27 cellular contexts compared by ENCODE assay signal in the genomic region with DNA sequence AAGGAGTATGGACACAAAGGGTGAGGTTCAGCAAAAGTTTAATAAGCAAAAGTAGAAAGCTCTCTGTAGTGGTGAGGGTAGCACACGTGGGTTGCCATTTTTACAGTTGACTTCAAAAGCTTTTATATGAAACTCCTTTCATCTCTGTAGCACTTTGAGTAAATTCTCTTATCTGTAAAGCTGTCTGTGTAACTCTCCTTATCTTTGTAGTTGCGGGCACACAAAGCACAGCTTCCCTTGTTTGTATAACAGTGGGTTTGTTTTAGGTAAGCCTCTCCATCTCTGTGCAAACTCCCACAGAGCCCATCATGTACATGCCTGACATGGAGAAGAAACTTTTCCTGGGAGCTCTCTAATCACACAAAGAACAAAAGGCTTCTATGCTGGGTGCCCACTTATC.
"Had no signal": no experiment of that assay in that cellular context is flagged by ENCODE, and none has a peak within 500 bp of the region (broad histone marks: within the 10 kb centered on the region; RNA-seq: fewer than 3 reads in every experiment).

No MANE protein-coding gene starts in this region.

- H3K27me3 ChIP-seq: stomach, tibial artery, upper lobe of right lung had no signal

- H3K27ac Mint-ChIP-seq: activated naive CD4-positive, alpha-beta T cell treated with anti-CD3 and anti-CD28 coated beads, Interleukin-2, amount 50 U/mL, for 72 hours; activated T-cell treated with anti-CD3 and anti-CD28 coated beads, Interleukin-2, amount 50 U/mL, for 72 hours; brain; immature natural killer cell; naive thymus-derived CD8-positive, alpha-beta T cell; stimulated activated naive B cell treated with anti-CD40 and anti-IgM and Interleukin-4, amounts not matched to agents 10 μg/mL and 1 μg/mL and 100 μg/mL, for 72 hours had no signal

- H3K27ac ChIP-seq: parathyroid adenoma, psoas muscle, stomach, tibial artery, upper lobe of right lung, VCaP had no signal

- H3K4me1 Mint-ChIP-seq: brain; immature natural killer cell; naive thymus-derived CD8-positive, alpha-beta T cell; stimulated activated naive B cell treated with anti-CD40 and anti-IgM and Interleukin-4, amounts not matched to agents 10 μg/mL and 1 μg/mL and 100 μg/mL, for 72 hours had no signal

- DNase-seq: activated CD4-positive, alpha-beta T cell treated with anti-CD3 and anti-CD28 coated beads for 4 hours; activated CD4-positive, alpha-beta T cell treated with anti-CD3 and anti-CD28 coated beads, Interleukin-2, amount 50 U/mL, for 4 hours; activated naive CD4-positive, alpha-beta T cell; activated T-cell treated with anti-CD3 and anti-CD28 coated beads for 4 hours; activated T-cell treated with anti-CD3 and anti-CD28 coated beads, Interleukin-2, amount 50 U/mL, for 72 hours; aorta; cortex of kidney; foreskin fibroblast; head of caudate nucleus; hypothalamus; immature natural killer cell; naive thymus-derived CD8-positive, alpha-beta T cell; occipital lobe; psoas muscle; stimulated activated CD4-positive, alpha-beta T cell treated with anti-CD3 and anti-CD28 coated beads, Interleukin-15, amount 100 ng/mL, for 24 hours; stimulated activated CD4-positive, alpha-beta T cell treated with anti-CD3 and anti-CD28 coated beads, Interleukin-2, amount 100 ng/mL, for 24 hours; stimulated activated naive B cell treated with anti-CD40 and anti-IgM and Interleukin-4, amounts not matched to agents 10 μg/mL and 1 μg/mL and 100 μg/mL, for 72 hours; stomach; T-helper 9 cell; tibial artery; upper lobe of right lung had no signal

- H3K36me3 Mint-ChIP-seq: activated naive CD4-positive, alpha-beta T cell treated with anti-CD3 and anti-CD28 coated beads, Interleukin-2, amount 50 U/mL, for 72 hours; brain; immature natural killer cell; naive thymus-derived CD8-positive, alpha-beta T cell; stimulated activated naive B cell treated with anti-CD40 and anti-IgM and Interleukin-4, amounts not matched to agents 10 μg/mL and 1 μg/mL and 100 μg/mL, for 72 hours had no signal

- H3K36me3 ChIP-seq: stomach, tibial artery, upper lobe of right lung had no signal

- ATAC-seq: activated naive CD4-positive, alpha-beta T cell treated with anti-CD3 and anti-CD28 coated beads, Interleukin-2, amount 50 U/mL, for 72 hours; activated T-cell treated with anti-CD3 and anti-CD28 coated beads, Interleukin-2, amount 50 U/mL, for 72 hours; esophagus mucosa; naive thymus-derived CD8-positive, alpha-beta T cell; psoas muscle; stimulated activated naive B cell treated with anti-CD40 and anti-IgM and Interleukin-4, amounts not matched to agents 10 μg/mL and 1 μg/mL and 100 μg/mL, for 72 hours; upper lobe of right lung had no signal

- H3K9me3 ChIP-seq: tibial artery, upper lobe of right lung had no signal

- H3K27me3 Mint-ChIP-seq: naive thymus-derived CD8-positive, alpha-beta T cell; stimulated activated naive B cell treated with anti-CD40 and anti-IgM and Interleukin-4, amounts not matched to agents 10 μg/mL and 1 μg/mL and 100 μg/mL, for 72 hours had no signal

- H3K4me1 ChIP-seq: parathyroid adenoma, psoas muscle, stomach, tibial artery, upper lobe of right lung had no signal

- H3K4me3 Mint-ChIP-seq: activated T-cell treated with anti-CD3 and anti-CD28 coated beads, Interleukin-2, amount 50 U/mL, for 72 hours; brain; immature natural killer cell; naive thymus-derived CD8-positive, alpha-beta T cell; neural crest cell; stimulated activated naive B cell treated with anti-CD40 and anti-IgM and Interleukin-4, amounts not matched to agents 10 μg/mL and 1 μg/mL and 100 μg/mL, for 72 hours had no signal

- H3K4me3 ChIP-seq: psoas muscle, stomach, tibial artery, upper lobe of right lung had no signal

- H3K9ac ChIP-seq: parathyroid adenoma had no signal
